1 cellular context compared by ENCODE assay signal in the genomic region with DNA sequence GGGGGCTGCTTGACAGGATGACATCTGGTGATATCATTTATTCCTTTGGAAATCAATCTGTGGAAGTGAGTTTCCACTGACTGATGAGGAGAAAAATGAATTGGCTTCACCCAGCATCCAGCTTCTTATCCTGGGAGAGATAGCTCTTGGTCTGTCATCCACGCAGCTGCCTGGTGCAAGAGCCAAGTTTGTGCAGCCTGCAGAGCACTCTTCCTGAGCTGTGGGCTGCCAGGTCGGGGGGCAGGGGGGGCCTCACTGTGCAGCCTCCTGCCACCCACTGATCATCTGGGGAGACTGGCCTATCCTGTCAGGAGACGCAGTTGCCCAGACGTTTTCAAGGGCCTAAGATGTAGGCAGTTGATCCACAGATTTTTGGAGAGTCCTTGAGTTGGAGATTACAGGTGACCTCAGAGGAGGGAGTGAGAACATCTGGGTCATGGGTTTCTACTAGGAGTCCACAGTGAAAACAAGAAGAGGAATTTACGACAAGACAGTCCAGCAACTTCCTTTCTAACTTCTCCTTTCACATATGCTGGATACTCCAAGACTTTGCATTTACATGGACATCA.
TF ChIP-seq lines count a peak whose summit lies in the region.

No MANE protein-coding gene starts in this region.

TF ChIP-seq in IMR-90, 13 proteins besides CTCF, POLR2A, EP300 and RAD21:
- TF ChIP-seq, protein P1, sequence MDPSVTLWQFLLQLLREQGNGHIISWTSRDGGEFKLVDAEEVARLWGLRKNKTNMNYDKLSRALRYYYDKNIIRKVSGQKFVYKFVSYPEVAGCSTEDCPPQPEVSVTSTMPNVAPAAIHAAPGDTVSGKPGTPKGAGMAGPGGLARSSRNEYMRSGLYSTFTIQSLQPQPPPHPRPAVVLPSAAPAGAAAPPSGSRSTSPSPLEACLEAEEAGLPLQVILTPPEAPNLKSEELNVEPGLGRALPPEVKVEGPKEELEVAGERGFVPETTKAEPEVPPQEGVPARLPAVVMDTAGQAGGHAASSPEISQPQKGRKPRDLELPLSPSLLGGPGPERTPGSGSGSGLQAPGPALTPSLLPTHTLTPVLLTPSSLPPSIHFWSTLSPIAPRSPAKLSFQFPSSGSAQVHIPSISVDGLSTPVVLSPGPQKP (IDR thresholded peaks at IDR 0.05; ENCODE audit: borderline replicate concordance, low read depth, low read length), result no peak
- TF ChIP-seq RFX5 (IDR thresholded peaks at IDR 0.05; ENCODE audit: low read depth, low read length), result no peak
